In genomic region chr4:83961575-83961974, GRCh38 we compare ENCODE assay signal across 15 cellular contexts.
DNase-seq lines count a peak whose midpoint lies in the region; ATAC-seq, FAIRE-seq and TF ChIP-seq lines count a peak whose summit lies in the region.
"Had no signal": no experiment of that assay in that cellular context is flagged by ENCODE, and none has a peak within 500 bp of the region (broad histone marks: within the 10 kb centered on the region; RNA-seq: fewer than 3 reads in every experiment).

No MANE protein-coding gene starts in this region.

- TF ChIP-seq CTCF in A673 (conservative IDR thresholded peaks at IDR 0.05; ENCODE audit: low read depth, low read length), result peak; percentile 19; the same call in 1 of the 2 replicates
- peak; percentile 79 for TF ChIP-seq CTCF in HFFc6 (IDR thresholded peaks at IDR 0.05)
- peak; percentile 15 for TF ChIP-seq CTCF in fibroblast of mammary gland (conservative IDR thresholded peaks at IDR 0.05; ENCODE audit: control insufficient read depth, insufficient read depth, low read depth, low read length)
- TF ChIP-seq CTCF in natural killer cell (IDR thresholded peaks at IDR 0.05), result no peak

- no peaks in the 10 kb centered on the region for H3K27me3 ChIP-seq in A673 (replicated peaks; ENCODE audit: insufficient read depth, low read depth, low read length, poor library complexity)

- H3K4me1 Mint-ChIP-seq in HFFc6 (ENCODE audit: low read depth) (no peaks in the 10 kb centered on the region; the same call in 1 of the 2 replicates), natural killer cell (no peaks in the 10 kb centered on the region)
- H3K4me1 Mint-ChIP-seq: activated CD4-positive, alpha-beta T cell treated with anti-CD3 and anti-CD28 coated beads for 36 hours; CD4-positive, alpha-beta memory T cell had no signal

- DNase-seq in A673 (ENCODE audit: low spot score) (peak; percentile 1), HFFc6 (peak; percentile 35), fibroblast of mammary gland (ENCODE audit: low read depth) (peak; percentile 21), H54 (ENCODE audit: insufficient read length, low spot score) (no peak), left lobe of liver (ENCODE audit: low spot score) (no peak), natural killer cell (no peak), middle frontal gyrus (ENCODE audit: extremely low spot score, low spot score) (no peak)
- DNase-seq: activated CD4-positive, alpha-beta T cell treated with anti-CD3 and anti-CD28 coated beads for 36 hours; activated naive CD4-positive, alpha-beta T cell; CD4-positive, alpha-beta memory T cell; NCI-H2081 treated with DMSO at 0.1 percent for 48 hours; stimulated activated CD8-positive, alpha-beta memory T cell treated with anti-CD3 and anti-CD28 coated beads, Interleukin-4, amount 100 ng/mL, for 48 hours had no signal

- POLR2A ChIA-PET in A673 (lab: Charles Lee; ENCODE audit: low non-redundant PET), result no interaction called here

- H3K36me3 Mint-ChIP-seq in HFFc6 (ENCODE audit: low read depth) (no peaks in the 10 kb centered on the region), natural killer cell (no peaks in the 10 kb centered on the region)
- H3K36me3 Mint-ChIP-seq: CD4-positive, alpha-beta memory T cell had no signal

- TF ChIP-seq POLR2A in H54 (IDR thresholded peaks at IDR 0.05; ENCODE audit: low read depth, low read length), result no peak

- H3K27ac Mint-ChIP-seq in HFFc6 (no peak overlapping the region), natural killer cell (no peak overlapping the region)
- H3K27ac Mint-ChIP-seq: activated CD4-positive, alpha-beta T cell treated with anti-CD3 and anti-CD28 coated beads for 36 hours; CD4-positive, alpha-beta memory T cell had no signal

- H3K9me3 ChIP-seq in A673 (ENCODE audit: low read depth, low read length, poor library complexity, severe bottlenecking), result no peaks in the 10 kb centered on the region

- no peak for FAIRE-seq in H54 (lab: Jason Lieb, UNC)
- FAIRE-seq: GM12891 had no signal

- H3K4me3 Mint-ChIP-seq in HFFc6 (no peak overlapping the region), natural killer cell (no peak overlapping the region)
- H3K4me3 Mint-ChIP-seq: activated CD4-positive, alpha-beta T cell treated with anti-CD3 and anti-CD28 coated beads for 36 hours; CD4-positive, alpha-beta memory T cell had no signal

- H3K9me3 Mint-ChIP-seq in HFFc6, result peaks cover 4% of the 10 kb centered on the region; the same call in 1 of the 2 replicates
- peaks cover 5 to 7% of the 10 kb centered on the region in 2 donors for H3K9me3 Mint-ChIP-seq in natural killer cell

- no TSS peak for BruUV-seq in A673 (replicated peaks; lab: Mats Ljungman, UMichigan)

- H3K27me3 Mint-ChIP-seq in HFFc6 (ENCODE audit: insufficient read depth), result peaks cover 2% of the 10 kb centered on the region; the same call in 1 of the 2 replicates
- no peaks in the 10 kb centered on the region for H3K27me3 Mint-ChIP-seq in natural killer cell (ENCODE audit: low read depth in 2 of 2)
- H3K27me3 Mint-ChIP-seq: activated CD4-positive, alpha-beta T cell treated with anti-CD3 and anti-CD28 coated beads for 36 hours; CD4-positive, alpha-beta memory T cell had no signal

- no peaks in the 10 kb centered on the region for H3K4me1 ChIP-seq in A673 (ENCODE audit: insufficient read depth, low read length, poor library complexity, severe bottlenecking)

- no peaks in the 10 kb centered on the region for H3K36me3 ChIP-seq in A673 (ENCODE audit: insufficient read depth, low read length, poor library complexity, severe bottlenecking)

- H3K4me3 ChIP-seq in A673 (ENCODE audit: low read depth, low read length, poor library complexity, severe bottlenecking), result no peak overlapping the region
- H3K4me3 ChIP-seq in fibroblast of mammary gland (ENCODE audit: control insufficient read depth, low read depth, low read length), result no peak overlapping the region

- ATAC-seq in SK-N-SH treated with all-trans-retinoic acid at 6 μM for 48 hours (peak; percentile 44; the same call in 1 of the 3 replicates), left lobe of liver (no peak), natural killer cell (no peak)
- ATAC-seq: activated CD4-positive, alpha-beta T cell treated with anti-CD3 and anti-CD28 coated beads for 36 hours; Right ventricle myocardium inferior had no signal

- CTCF ChIA-PET in A673 (lab: Charles Lee), result no interaction called here

- intact Hi-C loops in A673 (cut with micrococcal nuclease; ENCODE audit: unreplicated experiment), result no loop called here
- intact Hi-C loops in natural killer cell (cut with micrococcal nuclease), result no loop called here

- no peak overlapping the region for H3K27ac ChIP-seq in A673 (ENCODE audit: low read depth, low read length, poor library complexity, severe bottlenecking)

TF ChIP-seq in SK-N-SH treated with all-trans-retinoic acid at 6 μM for 48 hours, 23 proteins besides CTCF, POLR2A, EP300 and RAD21:
- TF ChIP-seq, protein P1, sequence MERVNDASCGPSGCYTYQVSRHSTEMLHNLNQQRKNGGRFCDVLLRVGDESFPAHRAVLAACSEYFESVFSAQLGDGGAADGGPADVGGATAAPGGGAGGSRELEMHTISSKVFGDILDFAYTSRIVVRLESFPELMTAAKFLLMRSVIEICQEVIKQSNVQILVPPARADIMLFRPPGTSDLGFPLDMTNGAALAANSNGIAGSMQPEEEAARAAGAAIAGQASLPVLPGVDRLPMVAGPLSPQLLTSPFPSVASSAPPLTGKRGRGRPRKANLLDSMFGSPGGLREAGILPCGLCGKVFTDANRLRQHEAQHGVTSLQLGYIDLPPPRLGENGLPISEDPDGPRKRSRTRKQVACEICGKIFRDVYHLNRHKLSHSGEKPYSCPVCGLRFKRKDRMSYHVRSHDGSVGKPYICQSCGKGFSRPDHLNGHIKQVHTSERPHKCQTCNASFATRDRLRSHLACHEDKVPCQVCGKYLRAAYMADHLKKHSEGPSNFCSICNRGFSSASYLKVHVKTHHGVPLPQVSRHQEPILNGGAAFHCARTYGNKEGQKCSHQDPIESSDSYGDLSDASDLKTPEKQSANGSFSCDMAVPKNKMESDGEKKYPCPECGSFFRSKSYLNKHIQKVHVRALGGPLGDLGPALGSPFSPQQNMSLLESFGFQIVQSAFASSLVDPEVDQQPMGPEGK (CRISPR knock-in tag; IDR thresholded peaks at IDR 0.05; ENCODE audit: borderline replicate concordance), result no peak
- TF ChIP-seq ZNF565 (CRISPR knock-in tag; conservative IDR thresholded peaks at IDR 0.05; ENCODE audit: low read depth) (no peak), OSR1 (CRISPR knock-in tag; IDR thresholded peaks at IDR 0.05) (no peak), RARB (CRISPR knock-in tag; IDR thresholded peaks at IDR 0.05) (no peak), BACH2 (CRISPR knock-in tag; IDR thresholded peaks at IDR 0.05; ENCODE audit: borderline replicate concordance) (no peak), ZFP30 (CRISPR knock-in tag; IDR thresholded peaks at IDR 0.05) (no peak), POU6F1 (CRISPR knock-in tag; IDR thresholded peaks at IDR 0.05; ENCODE audit: borderline replicate concordance, low read depth) (no peak), SNAI2 (CRISPR knock-in tag; IDR thresholded peaks at IDR 0.05) (no peak), CSDC2 (CRISPR knock-in tag; IDR thresholded peaks at IDR 0.05) (no peak), TOX (CRISPR knock-in tag; IDR thresholded peaks at IDR 0.05; ENCODE audit: borderline replicate concordance) (no peak)
TF ChIP-seq in SK-N-SH treated with all-trans-retinoic acid at 6 μM for 48 hours: peak in this region for 0.

Comparison
In these comparisons a context has a peak if more than half of its experiments do, and no peak if none do; other contexts are left out.
1. DNase-seq: peak in A673 (single experiment), HFFc6 (single experiment) and fibroblast of mammary gland (single experiment); none in H54 (single experiment), left lobe of liver (single experiment), natural killer cell (single experiment) and middle frontal gyrus (single experiment).